Comparison of ENCODE assay signal across 23 cellular contexts in the genomic region with DNA sequence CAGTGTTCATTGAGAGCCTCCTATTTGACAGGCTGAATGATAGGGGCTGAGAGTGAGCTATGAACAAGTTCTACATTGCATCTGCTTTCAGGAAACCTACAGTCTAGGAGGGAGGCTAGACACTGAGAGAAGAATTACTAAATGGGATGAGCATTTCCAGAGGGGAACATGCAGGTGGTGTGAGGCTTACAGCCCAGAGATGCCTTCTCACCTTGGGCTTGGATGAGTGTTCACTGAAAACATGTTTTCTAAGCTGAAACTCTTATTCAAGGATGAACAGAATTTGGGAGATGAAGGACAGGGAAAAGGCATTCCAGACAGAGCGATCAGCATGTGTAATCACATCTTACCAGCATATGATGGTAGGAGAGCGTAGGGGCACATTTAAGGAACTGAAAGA.
"Had no signal": no experiment of that assay in that cellular context is flagged by ENCODE, and none has a peak within 500 bp of the region (broad histone marks: within the 10 kb centered on the region; RNA-seq: fewer than 3 reads in every experiment).

No MANE protein-coding gene starts in this region.

- H3K36me3 ChIP-seq: left ventricle myocardium inferior, pancreas, prostate gland, stomach, tibial artery, vagina had no signal

- H3K9me3 ChIP-seq: mucosa of descending colon, pancreas, prostate gland, stomach, testis, tibial artery, vagina had no signal

- ATAC-seq: mucosa of descending colon; naive thymus-derived CD4-positive, alpha-beta T cell; pancreas; right cardiac atrium; stimulated activated naive B cell treated with anti-CD40 and anti-IgM and Interleukin-4, amounts not matched to agents 10 μg/mL and 1 μg/mL and 100 μg/mL, for 72 hours; stimulated activated naive CD8-positive, alpha-beta T cell treated with anti-CD3 and anti-CD28 coated beads, Interleukin-15, Interleukin-2, amounts not matched to agents 100 U/mL and 50 U/mL, for 24 hours had no signal

- H3K4me3 ChIP-seq: left ventricle myocardium inferior, mucosa of descending colon, pancreas, prostate gland, skin epidermis, stomach, testis, tibial artery, vagina had no signal

- DNase-seq: hypothalamus; immature natural killer cell; left ventricle myocardium inferior; midbrain; mucosa of descending colon; naive thymus-derived CD4-positive, alpha-beta T cell; nucleus accumbens; pancreas; posterior cingulate gyrus; retina; right cardiac atrium; stimulated activated CD4-positive, alpha-beta T cell treated with anti-CD3 and anti-CD28 coated beads, Interleukin-12 subunit alpha, Interleukin-12 subunit beta, amount 100 ng/mL, for 4 hours; stimulated activated CD4-positive, alpha-beta T cell treated with anti-CD3 and anti-CD28 coated beads, Interleukin-15, amount 100 ng/mL, for 24 hours; stimulated activated CD4-positive, alpha-beta T cell treated with anti-CD3 and anti-CD28 coated beads, Interleukin-2, amount 100 ng/mL, for 24 hours; stimulated activated CD4-positive, alpha-beta T cell treated with anti-CD3 and anti-CD28 coated beads, Interleukin-4, amount 100 ng/mL, for 1 hour; stimulated activated naive B cell treated with anti-CD40 and anti-IgM and Interleukin-4, amounts not matched to agents 10 μg/mL and 1 μg/mL and 100 μg/mL, for 72 hours; stimulated activated naive CD8-positive, alpha-beta T cell treated with anti-CD3 and anti-CD28 coated beads, Interleukin-15, Interleukin-2, amounts not matched to agents 100 U/mL and 50 U/mL, for 24 hours; stomach; testis; tibial artery had no signal

- H3K27ac ChIP-seq: left ventricle myocardium inferior, pancreas, prostate gland, skin epidermis, stomach, testis, tibial artery, vagina had no signal

- H3K4me1 ChIP-seq: left ventricle myocardium inferior, pancreas, prostate gland, testis, vagina had no signal

- H3K27me3 ChIP-seq: pancreas, stomach, testis, tibial artery, vagina had no signal
